8 cellular contexts compared by ENCODE assay signal in the genomic region with DNA sequence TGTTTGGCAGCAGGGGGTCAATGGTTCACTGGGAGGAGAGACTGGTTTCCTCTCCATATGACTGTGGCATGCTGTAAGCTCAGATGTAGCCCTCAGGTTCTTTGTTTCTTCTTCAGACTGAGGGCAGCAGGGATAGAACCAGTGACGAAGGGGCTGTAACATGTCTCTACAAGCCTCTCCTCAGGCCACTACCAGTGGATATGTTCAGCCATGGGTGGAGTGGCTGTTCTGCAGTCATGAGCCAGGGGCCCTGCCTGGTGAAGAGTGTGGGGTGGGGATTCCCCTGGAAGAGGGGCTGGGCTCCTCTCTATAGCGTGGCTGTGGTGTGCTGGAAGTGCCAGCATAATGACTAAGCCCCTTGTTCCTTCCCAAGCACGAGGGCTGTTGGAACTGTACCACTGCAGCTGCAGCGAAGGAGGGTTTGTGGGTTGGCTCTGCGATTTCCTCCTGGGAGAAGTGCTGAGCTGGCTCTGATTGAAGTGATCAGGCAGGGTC. TPM values are rescaled to one million over a fixed set of nuclear protein-coding genes. Genes with fewer than 3 reads are reported as not detected.
DNase-seq lines count a peak whose midpoint lies in the region; ATAC-seq and TF ChIP-seq lines count a peak whose summit lies in the region.

No MANE protein-coding gene starts in this region.

- H3K4me3 Mint-ChIP-seq in activated naive CD8-positive, alpha-beta T cell treated with anti-CD3 and anti-CD28 coated beads for 36 hours, result no peak overlapping the region

- peak; percentile 7 for DNase-seq in activated naive CD8-positive, alpha-beta T cell treated with anti-CD3 and anti-CD28 coated beads for 36 hours
- DNase-seq in left lung (peak; percentile 70 to 81), HuH-7 (ENCODE audit: low spot score) (no peak), NCI-H2171 (lab: John Stamatoyannopoulos, UW) (no peak), OCI-M1 (lab: John Stamatoyannopoulos, UW) (no peak), NCI-H2171 treated with DMSO at 0.1 percent for 48 hours (lab: John Stamatoyannopoulos, UW) (no peak)

- no peaks in the 10 kb centered on the region for H3K36me3 Mint-ChIP-seq in activated naive CD8-positive, alpha-beta T cell treated with anti-CD3 and anti-CD28 coated beads for 36 hours

- no peaks in the 10 kb centered on the region for H3K27me3 Mint-ChIP-seq in activated naive CD8-positive, alpha-beta T cell treated with anti-CD3 and anti-CD28 coated beads for 36 hours

- H3K36me3 ChIP-seq in left lung, result no peaks in the 10 kb centered on the region

- peaks cover 11 to 13% of the 10 kb centered on the region in 2 donors for H3K4me1 ChIP-seq in left lung

- peaks cover 3% of the 10 kb centered on the region for H3K4me1 Mint-ChIP-seq in activated naive CD8-positive, alpha-beta T cell treated with anti-CD3 and anti-CD28 coated beads for 36 hours

- no peak overlapping the region for H3K4me3 ChIP-seq in left lung

- no peak for TF ChIP-seq CTCF in left lung (IDR thresholded peaks at IDR 0.05)

- H3K27ac Mint-ChIP-seq in activated naive CD8-positive, alpha-beta T cell treated with anti-CD3 and anti-CD28 coated beads for 36 hours, result no peak overlapping the region

- intact Hi-C loops in left lung (cut with DNase I), result loop anchor here in 1 of 2 donors (5.0 kb wide), 1 partner anchor 236 kb away; no protein-coding TSS in a partner anchor

- no peak overlapping the region for H3K27ac ChIP-seq in left lung

- ATAC-seq in GM18498 (IDR thresholded peaks at IDR 0.05; ENCODE audit: unreplicated experiment) (peak; percentile 40), HG02610 (IDR thresholded peaks at IDR 0.05; ENCODE audit: unreplicated experiment) (peak; percentile 77), left lung (peak; percentile 92)

- H3K9me3 Mint-ChIP-seq in activated naive CD8-positive, alpha-beta T cell treated with anti-CD3 and anti-CD28 coated beads for 36 hours, result no peaks in the 10 kb centered on the region

- no peaks in the 10 kb centered on the region for H3K27me3 ChIP-seq in left lung

- no peaks in the 10 kb centered on the region for H3K9me3 ChIP-seq in left lung

RNA-seq across cellular contexts. Expression of a gene that starts 55.8 kb away (rescaled TPM):
- 10 to 100 TPM; 37.9 to 38.2 TPM for total RNA-seq in activated naive CD8-positive, alpha-beta T cell treated with anti-CD3 and anti-CD28 coated beads for 36 hours
- 10 to 100 TPM; 23.4 to 28.6 TPM for total RNA-seq in left lung

Comparison
In these comparisons a context has a peak if more than half of its experiments do, and no peak if none do; other contexts are left out.
1. ATAC-seq: peak in every context shown above with its lines; median percentile 92 in left lung; 77 in HG02610; 40 in GM18498.
2. DNase-seq: peak in activated naive CD8-positive, alpha-beta T cell treated with anti-CD3 and anti-CD28 coated beads for 36 hours (single experiment) and left lung (2 of 2); none in HuH-7 (single experiment), NCI-H2171 (single experiment), OCI-M1 (single experiment) and NCI-H2171 treated with DMSO at 0.1 percent for 48 hours (single experiment).